22 cellular contexts compared by ENCODE assay signal in genomic region chr14:58667900-58668299, GRCh38. TPM values are rescaled to one million over a fixed set of nuclear protein-coding genes. Genes with fewer than 3 reads are reported as not detected.
"Had no signal": no experiment of that assay in that cellular context is flagged by ENCODE, and none has a peak within 500 bp of the region (broad histone marks: within the 10 kb centered on the region; RNA-seq: fewer than 3 reads in every experiment).

No MANE protein-coding gene starts in this region.

- H3K27me3 ChIP-seq: neural progenitor cell, pancreas, stomach, transverse colon had no signal

- DNase-seq: dermis blood vessel endothelial cell; erythroblast; foreskin keratinocyte; kidney; left cardiac atrium; left ventricle myocardium superior; mesenchymal stem cell; midbrain; occipital lobe; pancreas; right cardiac atrium; small intestine; stimulated activated CD4-positive, alpha-beta T cell treated with anti-CD3 and anti-CD28 coated beads, Interleukin-12 subunit alpha, Interleukin-12 subunit beta, amount 100 ng/mL, for 4 hours; stimulated activated naive CD4-positive, alpha-beta T cell; stomach; substantia nigra; transverse colon had no signal

- H2AFZ ChIP-seq: hepatocyte, neural progenitor cell had no signal

- H3K27ac ChIP-seq: foreskin keratinocyte, hepatocyte, neural progenitor cell, pancreas, stomach, thoracic aorta, transverse colon had no signal

- H3K36me3 ChIP-seq: neural progenitor cell, pancreas, stomach, thoracic aorta, transverse colon had no signal

- H3K9ac ChIP-seq: neural progenitor cell had no signal

- H3K4me2 ChIP-seq: hepatocyte, neural progenitor cell had no signal

- H3K4me3 ChIP-seq: hepatocyte, lung, neural progenitor cell, pancreas, stomach, thoracic aorta, transverse colon had no signal

- ATAC-seq: foreskin keratinocyte, left ventricle myocardium superior, pancreas had no signal

- H3K79me2 ChIP-seq: hepatocyte had no signal

- H3K9me3 ChIP-seq: pancreas, stomach, thoracic aorta, transverse colon had no signal

- H3K4me1 ChIP-seq: foreskin keratinocyte, neural progenitor cell, pancreas had no signal

RNA-seq across cellular contexts. Expression of gene DACT1, which starts 30.1 kb away (rescaled TPM):
- total RNA-seq: natural killer cell treated with Interleukin-12 subunit alpha and Interleukin-12 subunit beta and Interleukin-15 and Interleukin-18, amount 100 ng/mL, for 72 hours had no signal
